Comparison of ENCODE assay signal across 8 cellular contexts in the genomic region with DNA sequence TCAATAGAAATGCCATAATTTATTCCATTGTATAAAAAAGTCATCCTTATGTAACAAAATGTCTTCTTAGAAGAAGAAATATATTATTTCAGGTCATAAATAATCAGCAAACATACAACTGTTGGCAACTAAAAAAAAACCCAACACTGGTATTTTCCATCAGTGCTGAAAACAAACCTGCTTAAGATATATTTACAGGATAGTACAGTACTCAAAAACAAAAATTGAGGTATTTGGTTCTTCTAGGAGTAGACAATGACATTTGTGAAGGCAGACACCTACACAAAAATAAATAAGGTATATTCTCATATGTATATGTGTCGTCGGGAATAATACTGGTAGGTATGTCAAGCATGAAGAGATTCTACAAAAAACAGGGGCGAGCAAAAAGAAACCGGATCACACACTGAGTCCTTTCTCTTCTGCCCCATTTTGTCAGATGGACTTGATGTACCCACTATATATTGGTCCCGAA. TPM values are rescaled to one million over a fixed set of nuclear protein-coding genes. Genes with fewer than 3 reads are reported as not detected.
DNase-seq lines count a peak whose midpoint lies in the region; ATAC-seq and TF ChIP-seq lines count a peak whose summit lies in the region.

No MANE protein-coding gene starts in this region.

- peaks cover 6% of the 10 kb centered on the region for H3K27me3 Mint-ChIP-seq in CD4-positive, alpha-beta T cell
- peaks cover 72 to 79% (median 72%) of the 10 kb centered on the region in 3 donors for H3K27me3 Mint-ChIP-seq in immature natural killer cell (ENCODE audit: low read depth in 3 of 3)

- H3K9me3 Mint-ChIP-seq in CD4-positive, alpha-beta T cell: no peaks in the 10 kb centered on the region
- H3K9me3 Mint-ChIP-seq in immature natural killer cell: no peaks in the 10 kb centered on the region

- peaks cover 68% of the 10 kb centered on the region for H3K36me3 Mint-ChIP-seq in CD4-positive, alpha-beta T cell (ENCODE audit: low read depth)
- H3K36me3 Mint-ChIP-seq in immature natural killer cell: peaks cover 12 to 25% (median 15%) of the 10 kb centered on the region in 3 donors

- H3K4me3 Mint-ChIP-seq in CD4-positive, alpha-beta T cell: peak overlapping the region; percentile 92
- peak overlapping the region; percentile 85 to 93 (median 92) for H3K4me3 Mint-ChIP-seq in immature natural killer cell

- no peak for TF ChIP-seq CTCF in CD4-positive, alpha-beta T cell (IDR thresholded peaks at IDR 0.05)
- TF ChIP-seq CTCF in sigmoid colon (IDR thresholded peaks at IDR 0.05): no peak

- intact Hi-C loops in CD4-positive, alpha-beta T cell (cut with DNase I, micrococcal nuclease): loop anchor here in 1 of 2 experiments (5.0 to 10.0 kb wide), 2 partner anchors 593 to 1381 kb away; a partner anchor contains a TSS
- intact Hi-C loops in sigmoid colon (cut with DNase I): no loop called here

- peaks cover 0 to 67% (median 57%) of the 10 kb centered on the region in 4 donors for H3K4me1 ChIP-seq in sigmoid colon

- ATAC-seq in CD4-positive, alpha-beta T cell (ENCODE audit: poor library complexity): no peak
- ATAC-seq in HG02973 (IDR thresholded peaks at IDR 0.05; ENCODE audit: unreplicated experiment) (no peak), HG02870 (IDR thresholded peaks at IDR 0.05; ENCODE audit: unreplicated experiment) (no peak)

- POLR2A ChIA-PET in CD4-positive, alpha-beta T cell (lab: Charles Lee): no interaction called here

- no peak overlapping the region for H3K27ac ChIP-seq in CD4-positive, alpha-beta T cell (ENCODE audit: low read depth, low read length)
- peak overlapping the region; percentile 100 for H3K27ac ChIP-seq in adipose tissue (ENCODE audit: low read depth, low read length)
- H3K27ac ChIP-seq in sigmoid colon: peak overlapping the region; percentile 97 to 100 (median 99)

- TF ChIP-seq POLR2A in sigmoid colon (IDR thresholded peaks at IDR 0.05): no peak

- no peak for TF ChIP-seq EP300 in sigmoid colon (IDR thresholded peaks at IDR 0.05)

- CTCF ChIA-PET in CD4-positive, alpha-beta T cell (lab: Charles Lee): no interaction called here

- no peaks in the 10 kb centered on the region for H3K9me3 ChIP-seq in CD4-positive, alpha-beta T cell (ENCODE audit: control insufficient read depth, low read length)
- no peaks in the 10 kb centered on the region for H3K9me3 ChIP-seq in sigmoid colon

- H3K27me3 ChIP-seq in CD4-positive, alpha-beta T cell (ENCODE audit: control insufficient read depth, insufficient read depth, low read length): no peaks in the 10 kb centered on the region
- H3K27me3 ChIP-seq in sigmoid colon: no peaks in the 10 kb centered on the region

- peaks cover 22 to 28% (median 26%) of the 10 kb centered on the region in 4 donors for H3K36me3 ChIP-seq in sigmoid colon

- 53 to 85% (median 56%) methylated on average over 5 of the region's 5 CpGs for WGBS in adipose tissue, 3 donors
- 85 to 89% methylated on average over 5 of the region's 5 CpGs for WGBS in sigmoid colon, 2 donors

- H3K4me3 ChIP-seq in sigmoid colon: peak overlapping the region; percentile 80 to 96 (median 86)

- no peak for DNase-seq in CD4-positive, alpha-beta T cell
- DNase-seq in immature natural killer cell: no peak
- DNase-seq in sigmoid colon: no peak
- no peak for DNase-seq in AG20443 (ENCODE audit: low spot score)
- DNase-seq in T-helper 9 cell: no peak

- H3K27ac Mint-ChIP-seq in CD4-positive, alpha-beta T cell: peak overlapping the region; percentile 95
- H3K27ac Mint-ChIP-seq in immature natural killer cell: peak overlapping the region; percentile 39 to 99 (median 96)

- H3K4me1 Mint-ChIP-seq in CD4-positive, alpha-beta T cell (ENCODE audit: low read depth): peaks cover 72% of the 10 kb centered on the region
- peaks cover 65 to 73% of the 10 kb centered on the region in 2 donors for H3K4me1 Mint-ChIP-seq in immature natural killer cell

RNA-seq across cellular contexts. Expression of a gene that starts 2.9 kb away (rescaled TPM):
- 100 to 1,000 TPM; 761 to 768 TPM for total RNA-seq in CD4-positive, alpha-beta T cell
- polyA plus RNA-seq in adipose tissue (1,000 to 10,000 TPM in 1 of 3 donors, 100 to 1,000 TPM in 2; 163 to 1,279 (median 758) TPM), immature natural killer cell (1,000 to 10,000 TPM in 1 of 3 donors, 100 to 1,000 TPM in 2; 548 to 1,082 (median 887) TPM), sigmoid colon (100 to 1,000 TPM in 2 of 3 donors, 10 to 100 TPM in 1; 99.9 to 253 (median 136) TPM)
- 1,000 to 10,000 TPM in 1 of 4 donors, 100 to 1,000 TPM in 3; 449 to 1,033 (median 779) TPM for total RNA-seq in sigmoid colon
